ENCODE assay signal across 17 cellular contexts in the genomic region with DNA sequence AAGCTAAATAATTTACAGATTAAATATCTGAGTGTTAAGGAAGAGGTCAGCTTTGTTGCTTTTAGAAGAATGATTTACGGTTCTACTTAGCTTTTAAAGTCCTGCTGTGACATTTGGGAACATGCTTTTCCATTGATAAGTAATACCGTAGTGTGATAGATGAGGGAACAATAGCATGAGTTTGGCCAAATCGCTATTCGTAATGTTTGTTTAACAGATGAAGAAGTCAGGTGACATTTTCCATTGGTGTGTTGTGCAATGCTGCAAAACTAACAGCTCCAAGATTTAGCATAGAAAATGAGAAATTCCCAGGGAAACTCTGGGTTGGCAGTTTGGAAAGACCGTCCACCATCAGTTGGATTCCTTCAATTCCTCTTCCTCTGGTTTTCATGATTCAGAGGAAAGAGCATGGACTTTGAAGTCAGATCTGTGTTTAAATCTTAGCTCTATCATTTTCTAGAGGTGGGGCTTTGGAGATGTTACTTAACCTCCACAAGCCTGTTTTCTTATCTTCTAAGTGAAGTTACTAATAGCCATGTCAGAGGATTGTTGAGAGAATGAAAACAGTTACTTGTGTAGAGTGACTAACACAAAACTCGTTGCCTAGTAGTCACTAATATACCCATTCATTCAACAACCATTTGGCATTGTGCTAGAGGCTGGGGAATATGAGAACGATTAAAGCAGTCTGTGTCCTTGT.
A peak's percentile ranks its signal among the peaks of the same experiment; 100 is the strongest.
DNase-seq lines count a peak whose midpoint lies in the region; ATAC-seq, FAIRE-seq and TF ChIP-seq lines count a peak whose summit lies in the region.
"Had no signal": no experiment of that assay in that cellular context is flagged by ENCODE, and none has a peak within 500 bp of the region (broad histone marks: within the 10 kb centered on the region; RNA-seq: fewer than 3 reads in every experiment).

No MANE protein-coding gene starts in this region.

- no peak overlapping the region for H2BK12ac ChIP-seq in H1 (ENCODE audit: low read depth, low read length)

- no peak overlapping the region for H2BK15ac ChIP-seq in H1 (ENCODE audit: low read length)

- H4K8ac ChIP-seq in H1 (ENCODE audit: extremely low read depth, insufficient read depth, low read length): no peak overlapping the region

- no peaks in the 10 kb centered on the region for H3K27me3 ChIP-seq in H1 (replicated peaks in 1 of 4; ENCODE audit: control insufficient read depth in 3 of 4, extremely low read depth in 1 of 4, insufficient read depth in 3 of 4, low read length in 3 of 4)
- H3K27me3 ChIP-seq in left lung: no peaks in the 10 kb centered on the region
- H3K27me3 ChIP-seq: breast epithelium, neural progenitor cell had no signal

- WGBS in H1 (ENCODE audit: extremely low coverage in 1 of 2, insufficient coverage in 1 of 2, insufficient read length in 1 of 2, insufficient replicate concordance in 2 of 2, low coverage in 1 of 2, low lambda C conversion rate in 2 of 2, missing lambda C conversion rate in 1 of 2), 2 experiments: 93% methylated on average over 7 of the region's 7 CpGs; no CpG with 5 or more reads in 1 of the 2 experiments

- no peak overlapping the region for H4K91ac ChIP-seq in H1 (replicated peaks; ENCODE audit: insufficient read length, low read length)

- H3K9me3 ChIP-seq in H1 (ENCODE audit: insufficient read depth in 2 of 2, low read depth in 1 of 2, low read length in 1 of 2) (no peaks in the 10 kb centered on the region), left lung (no peaks in the 10 kb centered on the region)
- H3K9me3 ChIP-seq: breast epithelium had no signal

- no peaks in the 10 kb centered on the region for H4K20me1 ChIP-seq in H1 (replicated peaks in 1 of 2; ENCODE audit: control insufficient read depth in 1 of 2, insufficient read depth in 2 of 2, low read length in 2 of 2)

- no peaks in the 10 kb centered on the region for H3K79me2 ChIP-seq in H1 (ENCODE audit: control insufficient read depth in 1 of 2, insufficient read depth in 2 of 2, low read length in 2 of 2)

- no peak for TF ChIP-seq POLR2A in H1 (IDR thresholded peaks at IDR 0.05; ENCODE audit: control extremely low read depth in 1 of 2, low read depth in 2 of 2, low read length in 2 of 2)

- CTCF ChIA-PET in H1 (lab: Charles Lee; ENCODE audit: partially characterized antibody): interaction anchor here (0.7 to 1.5 kb wide), 5 partner anchors 13 to 342 kb away, joined by 3 to 4 read pairs (median 3); no protein-coding TSS in a partner anchor

- no peak overlapping the region for H3K23ac ChIP-seq in H1 (ENCODE audit: insufficient read length)

- H3K4me1 ChIP-seq in H1 (replicated peaks in 1 of 4; ENCODE audit: control insufficient read depth in 3 of 4, insufficient read depth in 4 of 4, low read length in 3 of 4) (peaks cover 0 to 3% (median 3%) of the 10 kb centered on the region in 4 experiments; a peak in 3 of 7 replicates), left lung (peaks cover 0 to 10% of the 10 kb centered on the region in 2 donors)
- H3K4me1 ChIP-seq: breast epithelium had no signal

- no peak overlapping the region for H3K14ac ChIP-seq in H1 (ENCODE audit: insufficient read length)

- no peak overlapping the region for H2AFZ ChIP-seq in H1 (ENCODE audit: low read length)
- H2AFZ ChIP-seq: neural progenitor cell had no signal

- H3K36me3 ChIP-seq in H1 (ENCODE audit: control insufficient read depth in 2 of 4, insufficient read depth in 4 of 4, low read length in 3 of 4) (no peaks in the 10 kb centered on the region), left lung (no peaks in the 10 kb centered on the region)
- H3K36me3 ChIP-seq: breast epithelium, neural progenitor cell had no signal

- peak; percentile 80 for DNase-seq in A172 (ENCODE audit: low spot score)
- peak; percentile 41 for DNase-seq in HT1080 (ENCODE audit: low read depth)
- DNase-seq in H1 (ENCODE audit: low read depth in 1 of 2, low spot score in 2 of 2): no peak
- no peak for DNase-seq in left lung
- no peak for DNase-seq in D341Med (ENCODE audit: low spot score)
- DNase-seq in NCI-H2029 treated with DMSO at 0.1 percent for 48 hours (lab: John Stamatoyannopoulos, UW): no peak
- DNase-seq in ureter (ENCODE audit: low spot score): no peak
- DNase-seq: activated CD4-positive, alpha-beta T cell treated with anti-CD3 and anti-CD28 coated beads, Interleukin-2, amount 10 ng/mL, durations not matched to agents 24 days and 14 days; NCI-H2081 treated with DMSO at 0.1 percent for 48 hours; stimulated activated CD8-positive, alpha-beta memory T cell treated with anti-CD3 and anti-CD28 coated beads, Interleukin-4, amount 100 ng/mL, for 48 hours; T-helper 17 cell had no signal

- no peak overlapping the region for H3K9ac ChIP-seq in H1 (replicated peaks in 1 of 4; ENCODE audit: extremely low read depth in 1 of 4, low read depth in 3 of 4, low read length in 3 of 4)
- H3K9ac ChIP-seq: KMS-11, neural progenitor cell had no signal

- no peak overlapping the region for H3K4me3 ChIP-seq in H1 (ENCODE audit: extremely low read depth in 1 of 4, insufficient read depth in 2 of 4, low read depth in 3 of 4, low read length in 4 of 4)
- no peak overlapping the region for H3K4me3 ChIP-seq in left lung
- H3K4me3 ChIP-seq: breast epithelium, neural progenitor cell had no signal

- no peak overlapping the region for H3K18ac ChIP-seq in H1 (ENCODE audit: extremely low read depth, low read length)

- no peak overlapping the region for H3K4ac ChIP-seq in H1 (replicated peaks; ENCODE audit: insufficient read length, low read depth, low read length)

- peak; percentile 60 for ATAC-seq in left lung
- no peak for ATAC-seq in HG02938 (IDR thresholded peaks at IDR 0.05; ENCODE audit: unreplicated experiment)
- ATAC-seq: T-helper 17 cell had no signal

- H2BK120ac ChIP-seq in H1 (replicated peaks; ENCODE audit: low read depth, low read length): no peak overlapping the region

- TF ChIP-seq EP300 in H1 (IDR thresholded peaks at IDR 0.05; ENCODE audit: borderline replicate concordance in 1 of 2, low read depth in 2 of 2, low read length in 2 of 2): no peak

- no peak overlapping the region for H3K4me2 ChIP-seq in H1 (ENCODE audit: insufficient read depth in 1 of 2, low read depth in 2 of 2, low read length in 2 of 2)
- H3K4me2 ChIP-seq: KMS-11, neural progenitor cell had no signal

- H2AK5ac ChIP-seq in H1 (ENCODE audit: low read depth, low read length): no peak overlapping the region

- POLR2A ChIA-PET in H1 (lab: Charles Lee; ENCODE audit: partially characterized antibody): interaction anchor here (0.7 kb wide), 1 partner anchor 38 kb away, joined by 3 read pairs; no protein-coding TSS in a partner anchor

- intact Hi-C loops in left lung (cut with DNase I): no loop called here

- H4K5ac ChIP-seq in H1 (ENCODE audit: insufficient read length, low read depth, low read length): no peak overlapping the region

- no peak overlapping the region for H2BK20ac ChIP-seq in H1 (ENCODE audit: low read length)

- no peaks in the 10 kb centered on the region for H3K23me2 ChIP-seq in H1 (ENCODE audit: low read depth, low read length)

- TF ChIP-seq CTCF in H1 (IDR thresholded peaks at IDR 0.05; ENCODE audit: control extremely low read depth in 1 of 3, insufficient read depth in 1 of 3, low read depth in 1 of 3, low read length in 3 of 3) (no peak), left lung (IDR thresholded peaks at IDR 0.05) (no peak)

- TF ChIP-seq RAD21 in H1 (IDR thresholded peaks at IDR 0.05 in 1 of 2, conservative IDR thresholded peaks at IDR 0.05 in 1 of 2; ENCODE audit: low read depth in 2 of 2, low read length in 2 of 2): no peak

- H3K56ac ChIP-seq in H1 (replicated peaks; ENCODE audit: insufficient read length, low read depth, low read length): no peak overlapping the region

- no peak overlapping the region for H2BK5ac ChIP-seq in H1 (ENCODE audit: low read depth, low read length)

- no peak for FAIRE-seq in H1 (lab: Jason Lieb, UNC)
- FAIRE-seq: GM18507, urothelium cell line had no signal

- no peak overlapping the region for H3K27ac ChIP-seq in H1 (ENCODE audit: low read depth, low read length)
- no peak overlapping the region for H3K27ac ChIP-seq in left lung
- H3K27ac ChIP-seq: breast epithelium, KMS-11, neural progenitor cell had no signal

- no peaks in the 10 kb centered on the region for H3K79me1 ChIP-seq in H1 (ENCODE audit: low read depth, low read length)

TF ChIP-seq in H1, 55 proteins besides CTCF, POLR2A, EP300 and RAD21:
- no peak for TF ChIP-seq GTF2F1 (IDR thresholded peaks at IDR 0.05; ENCODE audit: borderline replicate concordance, low read depth, low read length)
- TF ChIP-seq CEBPB (IDR thresholded peaks at IDR 0.05; ENCODE audit: low read depth, low read length): peak; percentile 46; the same call in 1 of the 2 replicates

Comparison
In these comparisons a context has a peak if more than half of its experiments do, and no peak if none do; other contexts are left out.
1. DNase-seq: peak in A172 (single experiment) and HT1080 (single experiment); none in H1 (0 of 2), left lung (0 of 2), D341Med (single experiment), NCI-H2029 treated with DMSO at 0.1 percent for 48 hours (single experiment) and ureter (single experiment).